Comparison of ENCODE assay signal across 1 cellular context in genomic region chr15:95864467-95864886, GRCh38.
TF ChIP-seq lines count a peak whose summit lies in the region.

No MANE protein-coding gene starts in this region.

TF ChIP-seq in IMR-90, 13 proteins besides CTCF, POLR2A, EP300 and RAD21:
- no peak for TF ChIP-seq ELK1 (IDR thresholded peaks at IDR 0.05; ENCODE audit: borderline replicate concordance, low read depth, low read length)
